Comparison of ENCODE assay signal across 21 cellular contexts in genomic region chr3:44506556-44506955, GRCh38.
"Had no signal": no experiment of that assay in that cellular context is flagged by ENCODE, and none has a peak within 500 bp of the region (broad histone marks: within the 10 kb centered on the region; RNA-seq: fewer than 3 reads in every experiment).

No MANE protein-coding gene starts in this region.

- H3K4me3 ChIP-seq: cardiac muscle cell, hepatocyte, lower lobe of right lung, spleen, thoracic aorta, upper lobe of right lung had no signal

- DNase-seq: activated CD4-positive, alpha-beta T cell treated with anti-CD3 and anti-CD28 coated beads for 1 hour; activated CD4-positive, alpha-beta T cell treated with anti-CD3 and anti-CD28 coated beads, Interleukin-2, amount 50 U/mL, for 1 hour; activated CD8-positive, alpha-beta T cell treated with anti-CD3 and anti-CD28 coated beads, Interleukin-2, amount 10 ng/mL, durations not matched to agents 7 days and 5 days; activated gamma-delta T cell; amygdala; foreskin fibroblast; immature natural killer cell; lower lobe of right lung; naive B cell; spleen; stimulated activated CD4-positive, alpha-beta T cell treated with anti-CD3 and anti-CD28 coated beads, Interleukin-4, amount 100 ng/mL, for 1 hour; stimulated activated naive CD4-positive, alpha-beta T cell treated with Interleukin-2 at 50 U/mL for 16 hours; T-cell; upper lobe of right lung; WERI-Rb-1 had no signal

- H3K27me3 ChIP-seq: cardiac muscle cell, hepatocyte, spleen, upper lobe of right lung had no signal

- H3K27me3 Mint-ChIP-seq: naive B cell, T-cell had no signal

- H2AFZ ChIP-seq: hepatocyte had no signal

- H3K4me3 Mint-ChIP-seq: activated CD8-positive, alpha-beta T cell treated with anti-CD3 and anti-CD28 coated beads, Interleukin-2, amount 10 ng/mL, durations not matched to agents 7 days and 5 days; activated T-helper 1 cell treated with anti-CD3 and anti-CD28 coated beads, Interleukin-12 subunit alpha, Interleukin-12 subunit beta, Interleukin-2, Interleukin-4 antibody, amounts not matched to agents 30 ng/mL and 10 ng/mL and 1 ng/mL, durations not matched to agents 14 hours and 24 hours and 36 hours; immature natural killer cell; T-cell; T-helper 2 cell treated with Interferon-gamma antibody and Interleukin-4, amounts not matched to agents 5 μg/mL and 100 μg/mL, for 36 hours had no signal

- H3K27ac ChIP-seq: cardiac muscle cell, hepatocyte, lower lobe of right lung, spleen, thoracic aorta, upper lobe of right lung, WERI-Rb-1 had no signal

- H3K27ac Mint-ChIP-seq: activated CD8-positive, alpha-beta T cell treated with anti-CD3 and anti-CD28 coated beads, Interleukin-2, amount 10 ng/mL, durations not matched to agents 7 days and 5 days; activated T-helper 1 cell treated with anti-CD3 and anti-CD28 coated beads, Interleukin-12 subunit alpha, Interleukin-12 subunit beta, Interleukin-2, Interleukin-4 antibody, amounts not matched to agents 30 ng/mL and 10 ng/mL and 1 ng/mL, durations not matched to agents 14 hours and 24 hours and 36 hours; T-cell; T-helper 2 cell treated with Interferon-gamma antibody and Interleukin-4, amounts not matched to agents 5 μg/mL and 100 μg/mL, for 36 hours had no signal

- H3K9me3 ChIP-seq: upper lobe of right lung had no signal

- ATAC-seq: activated CD8-positive, alpha-beta T cell treated with anti-CD3 and anti-CD28 coated beads, Interleukin-2, amount 10 ng/mL, durations not matched to agents 7 days and 5 days; left lobe of liver; lower lobe of right lung; T-cell; upper lobe of right lung had no signal

- H3K36me3 ChIP-seq: cardiac muscle cell, upper lobe of right lung had no signal

- H3K4me2 ChIP-seq: hepatocyte had no signal
